11 cellular contexts compared by ENCODE assay signal in genomic region chr3:56323986-56324420, GRCh38.
DNase-seq lines count a peak whose midpoint lies in the region; ATAC-seq, FAIRE-seq and TF ChIP-seq lines count a peak whose summit lies in the region.
"Had no signal": no experiment of that assay in that cellular context is flagged by ENCODE, and none has a peak within 500 bp of the region (broad histone marks: within the 10 kb centered on the region; RNA-seq: fewer than 3 reads in every experiment).

No MANE protein-coding gene starts in this region.

- H3K9me3 ChIP-seq in ascending aorta: no peaks in the 10 kb centered on the region
- H3K9me3 ChIP-seq: neutrophil had no signal

- peak; percentile 52 for DNase-seq in H54 (ENCODE audit: insufficient read length, low spot score)
- DNase-seq in RWPE1 (ENCODE audit: low spot score): peak; percentile 8
- DNase-seq in fibroblast of mammary gland (ENCODE audit: low read depth): peak; percentile 60
- DNase-seq in putamen (ENCODE audit: low spot score): peak; percentile 15
- DNase-seq in stimulated activated CD4-positive, alpha-beta T cell treated with anti-CD3 and anti-CD28 coated beads, Interleukin-2, amount 100 ng/mL, for 48 hours: no peak
- no peak for DNase-seq in ascending aorta (ENCODE audit: low spot score in 2 of 2)
- DNase-seq: H7, KG1 had no signal

- peak; percentile 80 for FAIRE-seq in H54 (lab: Jason Lieb, UNC)

- H3K36me3 ChIP-seq in ascending aorta: no peaks in the 10 kb centered on the region
- H3K36me3 ChIP-seq: neutrophil had no signal

- H3K27ac ChIP-seq in RWPE1: no peak overlapping the region
- H3K27ac ChIP-seq in ascending aorta: no peak overlapping the region
- H3K27ac ChIP-seq: neutrophil had no signal

- TF ChIP-seq POLR2A in H54 (IDR thresholded peaks at IDR 0.05; ENCODE audit: low read depth, low read length): no peak

- intact Hi-C loops in ascending aorta (cut with DNase I): no loop called here

- TF ChIP-seq CTCF in RWPE1 (conservative IDR thresholded peaks at IDR 0.05; ENCODE audit: low read depth): no peak
- TF ChIP-seq CTCF in fibroblast of mammary gland (conservative IDR thresholded peaks at IDR 0.05; ENCODE audit: control insufficient read depth, insufficient read depth, low read depth, low read length): no peak
- TF ChIP-seq CTCF in ascending aorta (IDR thresholded peaks at IDR 0.05): no peak

- H3K4me3 ChIP-seq in fibroblast of mammary gland (ENCODE audit: control insufficient read depth, low read depth, low read length): no peak overlapping the region
- H3K4me3 ChIP-seq in ascending aorta: no peak overlapping the region

- no peaks in the 10 kb centered on the region for H3K4me1 ChIP-seq in ascending aorta

- POLR2A ChIA-PET in RWPE1 (lab: Yijun Ruan, JAX; ENCODE audit: low non-redundant PET): no interaction called here

- no peaks in the 10 kb centered on the region for H3K27me3 ChIP-seq in ascending aorta
- H3K27me3 ChIP-seq: neutrophil had no signal

- CTCF ChIA-PET in RWPE1 (lab: Yijun Ruan, JAX): no interaction called here

- ATAC-seq in HG02678 (IDR thresholded peaks at IDR 0.05; ENCODE audit: unreplicated experiment) (no peak), HG02852 (IDR thresholded peaks at IDR 0.05; ENCODE audit: unreplicated experiment) (no peak)

Comparison
In these comparisons a context has a peak if more than half of its experiments do, and no peak if none do; other contexts are left out.
1. DNase-seq: peak in H54 (single experiment), RWPE1 (single experiment), fibroblast of mammary gland (single experiment) and putamen (single experiment); none in stimulated activated CD4-positive, alpha-beta T cell treated with anti-CD3 and anti-CD28 coated beads, Interleukin-2, amount 100 ng/mL, for 48 hours (0 of 2) and ascending aorta (0 of 2).